In the genomic region with DNA sequence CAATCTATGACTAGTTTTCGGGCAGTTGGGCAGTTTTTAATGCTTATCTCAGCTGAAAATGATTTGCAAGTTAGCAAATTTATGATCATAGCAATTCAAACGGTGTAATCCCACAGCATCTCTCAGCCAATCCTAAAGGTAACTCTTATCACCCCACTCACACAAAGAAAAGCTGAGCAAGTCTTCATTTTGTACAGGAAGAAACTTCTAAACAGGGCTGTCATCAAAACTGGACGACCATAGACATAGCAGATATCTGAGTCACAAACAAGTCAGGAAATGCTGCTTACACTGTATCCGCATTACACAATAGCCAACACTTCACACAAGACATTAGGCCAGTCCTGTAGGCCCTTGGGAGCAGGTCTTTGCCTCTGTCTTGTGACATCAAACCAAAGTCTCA, we compare ENCODE assay signal across 1 cellular context.
TF ChIP-seq lines count a peak whose summit lies in the region.

No MANE protein-coding gene starts in this region.

TF ChIP-seq in HCT116, 20 proteins besides CTCF, POLR2A, EP300 and RAD21 (continued from another document):
- TF ChIP-seq SRF (IDR thresholded peaks at IDR 0.05; ENCODE audit: low read depth) (0 out of 2 replicates have a peak, but pooled peaks have one; percentile 22), ZFX (IDR thresholded peaks at IDR 0.05) (no peak), CEBPB (IDR thresholded peaks at IDR 0.05; ENCODE audit: low read depth) (peak; percentile 87), ZNF274 (IDR thresholded peaks at IDR 0.05; ENCODE audit: low read depth, low read length) (no peak), REST (IDR thresholded peaks at IDR 0.05; ENCODE audit: low read depth) (no peak), EZH2phosphoT487 (IDR thresholded peaks at IDR 0.05; ENCODE audit: borderline replicate concordance) (no peak), EZH2 (IDR thresholded peaks at IDR 0.05) (no peak), FOSL1 (IDR thresholded peaks at IDR 0.05; ENCODE audit: low read depth) (peak; percentile 39; the same call in 1 of the 2 replicates), ELF1 (IDR thresholded peaks at IDR 0.05; ENCODE audit: borderline replicate concordance, low read depth) (no peak), JUND (IDR thresholded peaks at IDR 0.05) (peak; percentile 38; the same call in 1 of the 2 replicates), POLR2AphosphoS5 (IDR thresholded peaks at IDR 0.05; ENCODE audit: low read depth, low read length) (no peak), EGR1 (IDR thresholded peaks at IDR 0.05; ENCODE audit: low read depth) (no peak), ATF3 (IDR thresholded peaks at IDR 0.05) (no peak)
